Comparison of ENCODE assay signal across 24 cellular contexts in genomic region chr4:177292171-177292570, GRCh38. TPM values are rescaled to one million over a fixed set of nuclear protein-coding genes. Genes with fewer than 3 reads are reported as not detected.
DNase-seq lines count a peak whose midpoint lies in the region; ATAC-seq and TF ChIP-seq lines count a peak whose summit lies in the region.
"Had no signal": no experiment of that assay in that cellular context is flagged by ENCODE, and none has a peak within 500 bp of the region (broad histone marks: within the 10 kb centered on the region; RNA-seq: fewer than 3 reads in every experiment).

No MANE protein-coding gene starts in this region.

- H3K4me2 ChIP-seq in OCI-LY1 (ENCODE audit: low read length): no peak overlapping the region; the same call in 1 of the 2 replicates
- H3K4me2 ChIP-seq: A549; BLaER1 treated with 17β-estradiol and CSF1 and Interleukin-3, amounts not matched to agents 10 nM and 100 nM; GM23338 had no signal

- no peaks in the 10 kb centered on the region for H3K9me2 ChIP-seq in OCI-LY1 (ENCODE audit: low read depth, low read length)

- no peaks in the 10 kb centered on the region for H3K27me3 ChIP-seq in OCI-LY1 (ENCODE audit: insufficient read depth, low read length)
- no peaks in the 10 kb centered on the region for H3K27me3 ChIP-seq in foreskin keratinocyte
- no peaks in the 10 kb centered on the region for H3K27me3 ChIP-seq in thyroid gland
- H3K27me3 ChIP-seq in right cardiac atrium (ENCODE audit: control insufficient read depth, insufficient read depth): no peaks in the 10 kb centered on the region
- H3K27me3 ChIP-seq: BE2C; BLaER1 treated with 17β-estradiol and CSF1 and Interleukin-3, amounts not matched to agents 10 nM and 100 nM had no signal

- no peak overlapping the region; the same call in 1 of the 2 replicates for H3K9ac ChIP-seq in OCI-LY1 (ENCODE audit: low read length)
- H3K9ac ChIP-seq: BLaER1 treated with 17β-estradiol and CSF1 and Interleukin-3, amounts not matched to agents 10 nM and 100 nM had no signal

- H3K9me3 ChIP-seq in OCI-LY1 (ENCODE audit: low read length): no peaks in the 10 kb centered on the region
- no peaks in the 10 kb centered on the region for H3K9me3 ChIP-seq in thyroid gland
- no peaks in the 10 kb centered on the region for H3K9me3 ChIP-seq in right cardiac atrium (ENCODE audit: control insufficient read depth, low read length)
- H3K9me3 ChIP-seq: BE2C had no signal

- no peaks in the 10 kb centered on the region for H3K9me3 Mint-ChIP-seq in nephron
- H3K9me3 Mint-ChIP-seq: CD4-positive, alpha-beta T cell had no signal

- H4K20me1 ChIP-seq in OCI-LY1 (ENCODE audit: insufficient read depth, low read length): no peaks in the 10 kb centered on the region
- H4K20me1 ChIP-seq: BLaER1 treated with 17β-estradiol and CSF1 and Interleukin-3, amounts not matched to agents 10 nM and 100 nM had no signal

- H3K4me1 ChIP-seq in OCI-LY1 (ENCODE audit: insufficient read depth, low read length, severe bottlenecking) (peaks cover 42% of the 10 kb centered on the region), foreskin keratinocyte (peaks cover 11% of the 10 kb centered on the region), thyroid gland (no peaks in the 10 kb centered on the region), right cardiac atrium (ENCODE audit: control insufficient read depth, insufficient read depth, low read length) (peaks cover 3% of the 10 kb centered on the region)
- H3K4me1 ChIP-seq: A549; BLaER1 treated with 17β-estradiol and CSF1 and Interleukin-3, amounts not matched to agents 10 nM and 100 nM had no signal

- H3F3A ChIP-seq in OCI-LY1 (ENCODE audit: insufficient read depth, low read length): no peaks in the 10 kb centered on the region

- H3K27ac Mint-ChIP-seq in nephron: peak overlapping the region in 2 of 3 experiments; percentile 3 to 49
- H3K27ac Mint-ChIP-seq: CD4-positive, alpha-beta T cell; CD8-positive, alpha-beta memory T cell; GM23338; H9 had no signal

- no peaks in the 10 kb centered on the region for H3K79me2 ChIP-seq in OCI-LY1 (ENCODE audit: insufficient read depth, low read length)

- H3K4me1 Mint-ChIP-seq in nephron: no peaks in the 10 kb centered on the region
- H3K4me1 Mint-ChIP-seq: CD8-positive, alpha-beta memory T cell had no signal

- no peak overlapping the region for H3K4me3 Mint-ChIP-seq in nephron
- H3K4me3 Mint-ChIP-seq: CD14-positive monocyte; CD4-positive, alpha-beta T cell; CD8-positive, alpha-beta memory T cell; GM23338; H9 had no signal

- TF ChIP-seq CTCF in OCI-LY1 (IDR thresholded peaks at IDR 0.05; ENCODE audit: low read length) (no peak), epithelial cell of esophagus (IDR thresholded peaks at IDR 0.05; ENCODE audit: insufficient read depth, low read depth, low read length, missing control alignments) (no peak), foreskin keratinocyte (conservative IDR thresholded peaks at IDR 0.05) (no peak), nephron (IDR thresholded peaks at IDR 0.05; ENCODE audit: unreplicated experiment in 3 of 3) (no peak), thyroid gland (IDR thresholded peaks at IDR 0.05) (no peak)

- TF ChIP-seq POLR2A in thyroid gland (IDR thresholded peaks at IDR 0.05): no peak

- WGBS in thyroid gland, 2 donors: 97 to 98% methylated on average over 2 of the region's 2 CpGs
- WGBS in right cardiac atrium: 99% methylated on average over 2 of the region's 2 CpGs

- no peak overlapping the region for H3K4me3 ChIP-seq in OCI-LY1 (ENCODE audit: low read depth, low read length, poor library complexity, severe bottlenecking)
- H3K4me3 ChIP-seq in epithelial cell of esophagus (ENCODE audit: low read length): no peak overlapping the region
- no peak overlapping the region for H3K4me3 ChIP-seq in thyroid gland (replicated peaks in 1 of 3)
- no peak overlapping the region for H3K4me3 ChIP-seq in right cardiac atrium (ENCODE audit: low read length)
- H3K4me3 ChIP-seq: A549; BLaER1 treated with 17β-estradiol and CSF1 and Interleukin-3, amounts not matched to agents 10 nM and 100 nM; GM12878; GM23338 had no signal

- ATAC-seq in foreskin keratinocyte (peak; percentile 52), left cardiac atrium (no peak), right cardiac atrium (no peak)
- ATAC-seq: A549, GM12878, GM23338, HCT116 had no signal

- peaks cover 6% of the 10 kb centered on the region for H3K27me3 Mint-ChIP-seq in nephron (ENCODE audit: low read depth)
- H3K27me3 Mint-ChIP-seq: CD4-positive, alpha-beta T cell had no signal

- no peaks in the 10 kb centered on the region for H3K36me3 Mint-ChIP-seq in nephron (ENCODE audit: low read depth)
- H3K36me3 Mint-ChIP-seq: CD14-positive monocyte; CD8-positive, alpha-beta memory T cell had no signal

- H3K36me3 ChIP-seq in OCI-LY1 (ENCODE audit: insufficient read depth, low read length): no peaks in the 10 kb centered on the region
- no peaks in the 10 kb centered on the region for H3K36me3 ChIP-seq in thyroid gland
- H3K36me3 ChIP-seq: BE2C; BLaER1 treated with 17β-estradiol and CSF1 and Interleukin-3, amounts not matched to agents 10 nM and 100 nM had no signal

- H3K27ac ChIP-seq in OCI-LY1 (ENCODE audit: low read depth, low read length, poor library complexity, severe bottlenecking) (no peak overlapping the region), foreskin keratinocyte (no peak overlapping the region), thyroid gland (no peak overlapping the region), right cardiac atrium (ENCODE audit: low read length) (no peak overlapping the region)
- H3K27ac ChIP-seq: A549; BLaER1 treated with 17β-estradiol and CSF1 and Interleukin-3, amounts not matched to agents 10 nM and 100 nM had no signal

- peak overlapping the region; percentile 71 for H2AFZ ChIP-seq in OCI-LY1 (ENCODE audit: low read length)
- H2AFZ ChIP-seq: GM23338 had no signal

- DNase-seq in epithelial cell of esophagus (ENCODE audit: low read depth) (peak; percentile 44), foreskin keratinocyte (peak; percentile 20 to 42), thyroid gland (no peak), left cardiac atrium (no peak), right cardiac atrium (no peak), DMS114 treated with DMSO at 0.1 percent for 48 hours (lab: John Stamatoyannopoulos, UW; ENCODE audit: unreplicated experiment) (no peak)
- DNase-seq: 8988T; ACHN; AML-193; BE2C; CD4-positive, alpha-beta T cell; CD8-positive, alpha-beta memory T cell; DMS79; EL; GDM1; H9 had no signal

- intact Hi-C loops in thyroid gland (cut with DNase I) (no loop called here), left cardiac atrium (cut with DNase I) (no loop called here), right cardiac atrium (cut with DNase I) (no loop called here)

RNA-seq across cellular contexts. Expression of gene NEIL3, which starts 17.5 kb away (rescaled TPM):
- total RNA-seq in foreskin keratinocyte: 10.1 and 14.2 TPM in 2 replicates
- 4.3 and 7.7 TPM in 2 replicates for polyA plus RNA-seq in foreskin keratinocyte
- total RNA-seq in thyroid gland: under 1 TPM in 1 of 4 donors, not detected in 3; 0.59 TPM
- under 1 TPM in 1 of 2 donors, not detected in 1; 0.32 TPM for total RNA-seq in left cardiac atrium
- under 1 TPM; 0.14 to 0.38 (median 0.27) TPM for total RNA-seq in right cardiac atrium
- not detected for polyA plus RNA-seq in right cardiac atrium

Comparison
In these comparisons a context has a peak if more than half of its experiments do, and no peak if none do; other contexts are left out.
1. DNase-seq: peak in epithelial cell of esophagus (single experiment) and foreskin keratinocyte (2 of 2); none in thyroid gland (0 of 2), left cardiac atrium (single experiment), right cardiac atrium (0 of 3) and DMS114 treated with DMSO at 0.1 percent for 48 hours (single experiment).